In genomic region chr16:50371936-50372595, GRCh38 we compare ENCODE assay signal across 9 cellular contexts. TPM values are rescaled to one million over a fixed set of nuclear protein-coding genes. Genes with fewer than 3 reads are reported as not detected.
DNase-seq lines count a peak whose midpoint lies in the region; ATAC-seq, FAIRE-seq and TF ChIP-seq lines count a peak whose summit lies in the region.
"Had no signal": no experiment of that assay in that cellular context is flagged by ENCODE, and none has a peak within 500 bp of the region (broad histone marks: within the 10 kb centered on the region; RNA-seq: fewer than 3 reads in every experiment).

No MANE protein-coding gene starts in this region.

- in situ Hi-C loops in HepG2 (cut with HindIII; ENCODE audit: extremely low pct_ligation_motif_present, low pct_unique_long_range_greater_than_20kb) = loop anchor here (5.0 to 25.0 kb wide), 5 partner anchors 135 to 435 kb away; partner anchors contain the start of genes CNEP1R1 and NKD1
- in situ Hi-C loops in transverse colon (cut with MboI; ENCODE audit: low pct_ligation_motif_present in 1 of 4, low pct_unique_long_range_greater_than_20kb in 1 of 4, low sequenced_read_pairs in 3 of 4) = loop anchor here in 3 of 4 donors (10.0 to 25.0 kb wide), 5 partner anchors 135 to 415 kb away; partner anchors contain the start of gene CNEP1R1 (in 1 of the 3)

- FAIRE-seq in HepG2 (lab: Jason Lieb, UNC) (peak; percentile 62), GM12891 (lab: Jason Lieb, UNC) (no peak)

- DNase-seq in activated naive CD4-positive, alpha-beta T cell treated with anti-CD3 and anti-CD28 coated beads for 36 hours = peak; percentile 30
- no peak for DNase-seq in activated naive CD4-positive, alpha-beta T cell treated with anti-CD3 and anti-CD28 coated beads, Interleukin-2, amount 50 U/mL, for 16 hours
- DNase-seq in cardiac fibroblast (ENCODE audit: low read depth in 2 of 2) (peak; percentile 27 to 43), HepG2 (ENCODE audit: low spot score) (peak; percentile 61), transverse colon (no peak), GM12891 (ENCODE audit: insufficient read length, low spot score) (no peak), GDM1 (lab: John Stamatoyannopoulos, UW) (no peak)
- DNase-seq: NCI-H1436 had no signal

- H3K27me3 ChIP-seq in HepG2 (ENCODE audit: control insufficient read depth in 1 of 2, insufficient read depth in 2 of 2, low read length in 2 of 2) = no peaks in the 10 kb centered on the region; a peak in 1 of 5 replicates
- H3K27me3 ChIP-seq in transverse colon = no peaks in the 10 kb centered on the region

- H2AFZ ChIP-seq in HepG2 (ENCODE audit: low read length) = no peak overlapping the region

- no TSS peak for BruUV-seq in HepG2 (replicated peaks; lab: Mats Ljungman, UMichigan)

- peaks cover 13% of the 10 kb centered on the region for H3K79me2 ChIP-seq in HepG2 (ENCODE audit: insufficient read depth, low read length)

- no peak overlapping the region for H3K4me3 ChIP-seq in cardiac fibroblast (replicated peaks in 1 of 2; ENCODE audit: low read depth in 2 of 2, low read length in 2 of 2)
- H3K4me3 ChIP-seq in HepG2 (replicated peaks in 1 of 3; ENCODE audit: insufficient read depth in 1 of 3, low read depth in 2 of 3, low read length in 3 of 3) = peak overlapping the region in 1 of 3 experiments; percentile 24; a peak in 1 of 6 replicates
- H3K4me3 ChIP-seq in transverse colon = no peak overlapping the region

- no peak overlapping the region for H3K4me3 Mint-ChIP-seq in activated naive CD4-positive, alpha-beta T cell treated with anti-CD3 and anti-CD28 coated beads for 36 hours

- 0 out of 2 replicates have a peak overlapping the region, but pooled peaks have one; percentile 30 for H3K9ac ChIP-seq in HepG2 (ENCODE audit: insufficient read depth, low read depth, low read length)

- no peak overlapping the region for H3K27ac Mint-ChIP-seq in activated naive CD4-positive, alpha-beta T cell treated with anti-CD3 and anti-CD28 coated beads for 36 hours

- TF ChIP-seq POLR2A in HepG2 (IDR thresholded peaks at IDR 0.05; ENCODE audit: insufficient read depth in 1 of 2, low read depth in 2 of 2, low read length in 2 of 2) (no peak), transverse colon (IDR thresholded peaks at IDR 0.05) (no peak), GM12891 (IDR thresholded peaks at IDR 0.05; ENCODE audit: low read depth, low read length) (no peak)

- peak overlapping the region; percentile 50 for H3K4me2 ChIP-seq in HepG2 (ENCODE audit: low read depth, low read length)

- H3K36me3 Mint-ChIP-seq in activated naive CD4-positive, alpha-beta T cell treated with anti-CD3 and anti-CD28 coated beads for 36 hours (ENCODE audit: low read depth) = peaks cover 6% of the 10 kb centered on the region

- TF ChIP-seq RAD21 in HepG2 (CRISPR knock-in tag; IDR thresholded peaks at IDR 0.05) = peak; percentile 85

- peaks cover 23% of the 10 kb centered on the region for H3K4me1 Mint-ChIP-seq in activated naive CD4-positive, alpha-beta T cell treated with anti-CD3 and anti-CD28 coated beads for 36 hours (ENCODE audit: low read depth)

- intact Hi-C loops in activated naive CD4-positive, alpha-beta T cell treated with anti-CD3 and anti-CD28 coated beads for 36 hours (cut with micrococcal nuclease) = no loop called here
- intact Hi-C loops in HepG2 (cut with micrococcal nuclease; ENCODE audit: unreplicated experiment) (loop anchor here (1.0 to 5.0 kb wide), 6 partner anchors 65 to 293 kb away; partner anchors contain the start of gene NKD1), transverse colon (cut with DNase I; ENCODE audit: low total_unique reads) (loop anchor here (10.0 kb wide), 2 partner anchors 163 to 293 kb away; no protein-coding TSS in a partner anchor)

- no peaks in the 10 kb centered on the region for H3K9me3 Mint-ChIP-seq in activated naive CD4-positive, alpha-beta T cell treated with anti-CD3 and anti-CD28 coated beads for 36 hours

- POLR2A ChIA-PET in HepG2 (lab: Yijun Ruan, JAX) = interaction anchor here (0.7 to 2.1 kb wide), 14 partner anchors 10 to 434 kb away, joined by 3 to 9 read pairs (median 4); partner anchors contain the start of gene NKD1

- H3K9me3 ChIP-seq in HepG2 (ENCODE audit: low read length) (peaks cover 4% of the 10 kb centered on the region; the same call in 1 of the 2 replicates), transverse colon (no peaks in the 10 kb centered on the region)

- H4K20me1 ChIP-seq in HepG2 (ENCODE audit: insufficient read depth, low read length) = no peaks in the 10 kb centered on the region

- TF ChIP-seq CTCF in cardiac fibroblast (IDR thresholded peaks at IDR 0.05; ENCODE audit: low read depth, low read length) (peak; percentile 16), HepG2 (CRISPR knock-in tag; IDR thresholded peaks at IDR 0.05) (peak; percentile 94), transverse colon (IDR thresholded peaks at IDR 0.05) (peak in 1 of 5 experiments; percentile 16)

- H3K27ac ChIP-seq in HepG2 (ENCODE audit: extremely low read length, insufficient read depth, low read length) (no peak overlapping the region), transverse colon (peak overlapping the region; percentile 40 to 72 (median 52))

- ATAC-seq in HepG2 (peak; percentile 73), HG02885 (IDR thresholded peaks at IDR 0.05; ENCODE audit: poor library complexity, unreplicated experiment) (no peak)

- no peaks in the 10 kb centered on the region for H3K27me3 Mint-ChIP-seq in activated naive CD4-positive, alpha-beta T cell treated with anti-CD3 and anti-CD28 coated beads for 36 hours (ENCODE audit: low read depth)

- H3K4me1 ChIP-seq in HepG2 (ENCODE audit: insufficient read depth, low read length) = peaks cover 67% of the 10 kb centered on the region
- peaks cover 8 to 23% (median 17%) of the 10 kb centered on the region in 4 donors for H3K4me1 ChIP-seq in transverse colon

- no peak for TF ChIP-seq EP300 in HepG2 (IDR thresholded peaks at IDR 0.05; ENCODE audit: low read depth in 2 of 2, low read length in 2 of 2)
- TF ChIP-seq EP300 in HepG2 (CRISPR knock-in tag; IDR thresholded peaks at IDR 0.05; ENCODE audit: borderline replicate concordance) = no peak
- TF ChIP-seq EP300 in transverse colon (IDR thresholded peaks at IDR 0.05; ENCODE audit: low read depth) = no peak

- 36% methylated on average over 7 of the region's 7 CpGs for WGBS in HepG2 (ENCODE audit: low lambda C conversion rate)
- WGBS in transverse colon (ENCODE audit: low coverage in 1 of 2), 2 donors = 63% methylated on average over 7 of the region's 7 CpGs; no CpG with 5 or more reads in 1 of the 2 donors

- CTCF ChIA-PET in activated naive CD4-positive, alpha-beta T cell treated with anti-CD3 and anti-CD28 coated beads for 36 hours (lab: Charles Lee) = interaction anchor here (0.6 to 4.6 kb wide), 4 partner anchors 45 to 294 kb away, joined by 3 to 46 read pairs (median 4); no protein-coding TSS in a partner anchor
- CTCF ChIA-PET in HepG2 (lab: Yijun Ruan, JAX; ENCODE audit: low intra/inter-chr PET ratio, low total read pairs) = interaction anchor here (1.0 to 1.5 kb wide), 4 partner anchors 10 to 294 kb away, joined by 3 to 8 read pairs (median 4); no protein-coding TSS in a partner anchor

- H3K36me3 ChIP-seq in HepG2 (replicated peaks in 1 of 2; ENCODE audit: control insufficient read depth in 1 of 2, insufficient read depth in 2 of 2, low read length in 2 of 2) = no peaks in the 10 kb centered on the region
- no peaks in the 10 kb centered on the region for H3K36me3 ChIP-seq in transverse colon

TF ChIP-seq in HepG2, 621 proteins besides CTCF, POLR2A, EP300 and RAD21 (continues in another document):
- no peak for TF ChIP-seq THYN1 (CRISPR knock-in tag; IDR thresholded peaks at IDR 0.05; ENCODE audit: borderline replicate concordance, low read depth)

TF ChIP-seq in GM12891, 5 proteins besides CTCF, POLR2A, EP300 and RAD21:
- TF ChIP-seq TAF1 (IDR thresholded peaks at IDR 0.05; ENCODE audit: low read depth, low read length) = no peak
- TF ChIP-seq PAX5 (IDR thresholded peaks at IDR 0.05; ENCODE audit: insufficient read depth, low read length, severe bottlenecking) = no peak
- TF ChIP-seq SPI1 (IDR thresholded peaks at IDR 0.05; ENCODE audit: low read depth, low read length) = no peak
- no peak for TF ChIP-seq POLR2AphosphoS5 (IDR thresholded peaks at IDR 0.05; ENCODE audit: low read depth, low read length)
- TF ChIP-seq POU2F2 (IDR thresholded peaks at IDR 0.05; ENCODE audit: low read depth, low read length) = no peak

RNA-seq across cellular contexts. Expression of gene BRD7, which starts 3.3 kb away (rescaled TPM):
- 100 to 1,000 TPM in 1 of 2 experiments, 10 to 100 TPM in 1; 96.7 to 101 TPM for total RNA-seq in activated naive CD4-positive, alpha-beta T cell treated with anti-CD3 and anti-CD28 coated beads for 36 hours
- 149 and 169 TPM in 2 replicates for total RNA-seq in HepG2 (2016; rRNA removed; fragmentation: Illumina TruSeq; extraction: Trizol)
- 102 and 109 TPM in 2 replicates for total RNA-seq in HepG2 (2016; cell fraction: cytosol; rRNA removed; fragmentation: Illumina TruSeq; extraction: Trizol; ENCODE audit: low read depth)
- total RNA-seq in HepG2 (2016; cell fraction: insoluble cytoplasmic fraction; rRNA removed; fragmentation: Illumina TruSeq; extraction: Trizol) = 149 and 160 TPM in 2 replicates
- 211 and 234 TPM in 2 replicates for total RNA-seq in HepG2 (2016; cell fraction: membrane; rRNA removed; fragmentation: Illumina TruSeq; extraction: Trizol)
- 80.9 and 96.6 TPM in 2 replicates for total RNA-seq in HepG2 (2016; cell fraction: nucleus; rRNA removed; fragmentation: Illumina TruSeq; extraction: Trizol)
- 68.3 and 82.3 TPM in 2 replicates for polyA plus RNA-seq in HepG2 (2011; rRNA removed)
- 30.2 and 39.5 TPM in 2 replicates for polyA plus RNA-seq in HepG2 (2011; cell fraction: cytosol; rRNA removed)
- polyA plus RNA-seq in HepG2 (2011; cell fraction: nucleus; rRNA removed) = 39.2 and 41.3 TPM in 2 replicates
- polyA plus RNA-seq in HepG2 (2012) = 76.6 and 93.4 TPM in 2 replicates
- 116 and 129 TPM in 2 replicates for polyA plus RNA-seq in HepG2 (2016; cell fraction: cytosol; fragmentation: Illumina TruSeq; extraction: Trizol; ENCODE audit: low read depth)
- polyA plus RNA-seq in HepG2 (2016; cell fraction: insoluble cytoplasmic fraction; fragmentation: Illumina TruSeq; extraction: Trizol; ENCODE audit: low read depth) = 172 and 183 TPM in 2 replicates
- polyA plus RNA-seq in HepG2 (2016; cell fraction: membrane; fragmentation: Illumina TruSeq; extraction: Trizol; ENCODE audit: low read depth) = 185 and 200 TPM in 2 replicates
- 132 and 135 TPM in 2 replicates for polyA plus RNA-seq in HepG2 (2016; cell fraction: nucleus; fragmentation: Illumina TruSeq; extraction: Trizol; ENCODE audit: insufficient read depth, low read depth)
- polyA minus RNA-seq in HepG2 (2011; rRNA and poly(A)+ RNA removed; ENCODE audit: low replicate concordance) = 44.7 and 45.9 TPM in 2 replicates
- polyA minus RNA-seq in HepG2 (2011; cell fraction: cytosol; rRNA and poly(A)+ RNA removed) = 31.4 and 39.7 TPM in 2 replicates
- polyA minus RNA-seq in HepG2 (2011; cell fraction: nucleus; rRNA and poly(A)+ RNA removed) = 67.1 and 72.9 TPM in 2 replicates
- 10 to 100 TPM; 29.9 to 58.0 (median 38.5) TPM for total RNA-seq in transverse colon
- polyA plus RNA-seq in GM12891 (2012; ENCODE audit: low read depth, missing spikeins) = 34.5 TPM

Comparison
In these comparisons a context has a peak if more than half of its experiments do, and no peak if none do; other contexts are left out.
1. DNase-seq: peak in activated naive CD4-positive, alpha-beta T cell treated with anti-CD3 and anti-CD28 coated beads for 36 hours (single experiment), cardiac fibroblast (2 of 2) and HepG2 (single experiment); none in activated naive CD4-positive, alpha-beta T cell treated with anti-CD3 and anti-CD28 coated beads, Interleukin-2, amount 50 U/mL, for 16 hours (single experiment), transverse colon (single experiment), GM12891 (single experiment) and GDM1 (single experiment).